In the genomic region with DNA sequence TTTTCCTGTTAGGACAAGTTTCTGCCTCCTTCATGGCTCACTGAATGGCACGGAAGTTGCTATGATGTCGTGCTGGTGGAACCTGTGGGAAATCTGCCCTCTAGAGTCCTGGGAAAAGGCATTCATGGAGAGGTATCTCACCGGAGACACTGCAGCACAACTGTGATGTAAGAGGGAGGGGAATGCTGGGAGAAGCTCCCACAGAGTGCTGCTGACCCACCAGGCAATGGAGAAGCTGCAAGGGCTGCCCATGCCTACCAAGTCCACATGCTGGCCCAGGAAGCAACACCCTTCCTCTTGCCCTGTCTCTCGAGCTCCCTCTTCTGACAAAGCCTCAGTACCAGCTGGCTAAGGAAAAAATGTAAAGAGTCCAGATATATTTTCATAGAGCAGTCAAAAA, we compare ENCODE assay signal across 10 cellular contexts. TPM values are rescaled to one million over a fixed set of nuclear protein-coding genes. Genes with fewer than 3 reads are reported as not detected.
DNase-seq lines count a peak whose midpoint lies in the region; ATAC-seq and TF ChIP-seq lines count a peak whose summit lies in the region.
"Had no signal": no experiment of that assay in that cellular context is flagged by ENCODE, and none has a peak within 500 bp of the region (broad histone marks: within the 10 kb centered on the region; RNA-seq: fewer than 3 reads in every experiment).

No MANE protein-coding gene starts in this region.

- DNase-seq in EL, result peak; percentile 46
- no peak for DNase-seq in LNCaP clone FGC (ENCODE audit: low read depth)
- peak; percentile 20 to 65 for DNase-seq in T47D (ENCODE audit: low read depth in 1 of 2, low spot score in 1 of 2)
- no peak for DNase-seq in left lobe of liver (ENCODE audit: low spot score)
- DNase-seq in T1000 (lab: John Stamatoyannopoulos, UW), result no peak
- DNase-seq in CD4-positive, alpha-beta memory T cell, result no peak
- no peak for DNase-seq in activated T-cell treated with anti-CD3 and anti-CD28 coated beads, Interleukin-2, amount 50 U/mL, for 1 hour
- DNase-seq: NCI-H2107 had no signal

- H3K9me3 Mint-ChIP-seq in CD4-positive, alpha-beta memory T cell, result peaks cover 0 to 4% (median 0%) of the 10 kb centered on the region in 8 donors

- intact Hi-C loops in CD4-positive, alpha-beta memory T cell (cut with micrococcal nuclease), result loop anchor here (10.0 kb wide), 1 partner anchor 286 kb away; no protein-coding TSS in a partner anchor

- POLR2A ChIA-PET in CD4-positive, alpha-beta memory T cell (lab: Charles Lee; ENCODE audit: partially characterized antibody), result no interaction called here

- H3K4me3 ChIP-seq in LNCaP clone FGC (ENCODE audit: low read depth, low read length), result no peak overlapping the region
- no peak overlapping the region for H3K4me3 ChIP-seq in CD4-positive, alpha-beta memory T cell (ENCODE audit: low read length in 2 of 2)

- H3K27ac Mint-ChIP-seq in CD4-positive, alpha-beta memory T cell, result peak overlapping the region in 1 of 7 donors; percentile 24

- no peaks in the 10 kb centered on the region for H3K27me3 ChIP-seq in CD4-positive, alpha-beta memory T cell (ENCODE audit: insufficient read depth, low read length)

- in situ Hi-C loops in T47D (cut with HindIII; ENCODE audit: low pct_unique_long_range_greater_than_20kb, low sequenced_read_pairs), result no loop called here

- no peaks in the 10 kb centered on the region for H3K9me3 ChIP-seq in CD4-positive, alpha-beta memory T cell (ENCODE audit: control insufficient read depth in 1 of 2, low read length in 2 of 2)

- H3K4me1 Mint-ChIP-seq in CD4-positive, alpha-beta memory T cell, result peaks cover 0 to 4% (median 0%) of the 10 kb centered on the region in 4 donors

- TF ChIP-seq CTCF in LNCaP clone FGC (IDR thresholded peaks at IDR 0.05; ENCODE audit: control insufficient read depth, extremely low read depth, insufficient read depth), result peak; percentile 69

- H3K27me3 Mint-ChIP-seq in CD4-positive, alpha-beta memory T cell, result no peaks in the 10 kb centered on the region

- no peaks in the 10 kb centered on the region for H3K4me1 ChIP-seq in CD4-positive, alpha-beta memory T cell (ENCODE audit: insufficient read depth, low read length)
- H3K4me1 ChIP-seq: parathyroid adenoma had no signal

- peak; percentile 80 for ATAC-seq in left lobe of liver
- no peak for ATAC-seq in HG02623 (IDR thresholded peaks at IDR 0.05; ENCODE audit: unreplicated experiment)

- H3K4me3 Mint-ChIP-seq in CD4-positive, alpha-beta memory T cell, result no peak overlapping the region

- peaks cover 74% of the 10 kb centered on the region for H3K36me3 ChIP-seq in CD4-positive, alpha-beta memory T cell (ENCODE audit: insufficient read depth, low read length)

- H3K27ac ChIP-seq in CD4-positive, alpha-beta memory T cell (ENCODE audit: low read depth, low read length), result no peak overlapping the region
- H3K27ac ChIP-seq: parathyroid adenoma had no signal

- CTCF ChIA-PET in CD4-positive, alpha-beta memory T cell (lab: Charles Lee; ENCODE audit: partially characterized antibody), result interaction anchor here (0.9 kb wide), 1 partner anchor 425 kb away, joined by 3 read pairs; no protein-coding TSS in a partner anchor

- H3K36me3 Mint-ChIP-seq in CD4-positive, alpha-beta memory T cell, result peaks cover 72 to 90% of the 10 kb centered on the region in 2 donors

RNA-seq across cellular contexts. Expression of a gene that starts 45.2 kb away (rescaled TPM):
- 1.1 TPM for total RNA-seq in left lobe of liver
- total RNA-seq in CD4-positive, alpha-beta memory T cell, result under 1 TPM; 0.19 to 0.70 TPM
- polyA plus RNA-seq in CD4-positive, alpha-beta memory T cell, result not detected

Comparison
In these comparisons a context has a peak if more than half of its experiments do, and no peak if none do; other contexts are left out.
1. DNase-seq: peak in EL (single experiment) and T47D (2 of 2); none in LNCaP clone FGC (single experiment), left lobe of liver (single experiment), T1000 (single experiment), CD4-positive, alpha-beta memory T cell (0 of 5) and activated T-cell treated with anti-CD3 and anti-CD28 coated beads, Interleukin-2, amount 50 U/mL, for 1 hour (single experiment).